2 cellular contexts compared by ENCODE assay signal in genomic region chr1:204432708-204433107, GRCh38.
TF ChIP-seq lines count a peak whose summit lies in the region.

No MANE protein-coding gene starts in this region.

TF ChIP-seq in K562, 482 proteins besides CTCF, POLR2A, EP300 and RAD21:
- TF ChIP-seq TAL1 (IDR thresholded peaks at IDR 0.05) (peak; percentile 59), TEAD4 (IDR thresholded peaks at IDR 0.05; ENCODE audit: low read length) (peak; percentile 26; the same call in 1 of the 2 replicates), TEAD4 (CRISPR knock-in tag; IDR thresholded peaks at IDR 0.05; ENCODE audit: borderline replicate concordance) (no peak), CBFA2T2 (conservative IDR thresholded peaks at IDR 0.05) (peak; percentile 34; the same call in 1 of the 2 replicates), CBFA2T3 (IDR thresholded peaks at IDR 0.05) (peak; percentile 52), TCF3 (CRISPR knock-in tag; IDR thresholded peaks at IDR 0.05) (peak; percentile 75), ARID1B (IDR thresholded peaks at IDR 0.05) (peak; percentile 43; the same call in 1 of the 2 replicates), MXI1 (IDR thresholded peaks at IDR 0.05; ENCODE audit: low read depth, low read length) (no peak), ZNF57 (CRISPR knock-in tag; IDR thresholded peaks at IDR 0.05) (no peak), CHD7 (IDR thresholded peaks at IDR 0.05; ENCODE audit: low read depth, low read length) (no peak)

TF ChIP-seq in HEK293T, 16 proteins besides CTCF, POLR2A, EP300 and RAD21:
- TF ChIP-seq ZNF384 (IDR thresholded peaks at IDR 0.05) (no peak), LEF1 (IDR thresholded peaks at IDR 0.05; ENCODE audit: borderline replicate concordance) (no peak), SUZ12 (IDR thresholded peaks at IDR 0.05) (no peak), FOXK2 (IDR thresholded peaks at IDR 0.05) (no peak), CTBP1 (IDR thresholded peaks at IDR 0.05; ENCODE audit: borderline replicate concordance) (no peak), NFRKB (IDR thresholded peaks at IDR 0.05) (no peak), FOXM1 (IDR thresholded peaks at IDR 0.05; ENCODE audit: borderline replicate concordance) (no peak), HDGF (IDR thresholded peaks at IDR 0.05; ENCODE audit: borderline replicate concordance) (no peak), ELF4 (IDR thresholded peaks at IDR 0.05) (no peak), BHLHE40 (IDR thresholded peaks at IDR 0.05; ENCODE audit: borderline replicate concordance) (no peak), PKNOX1 (IDR thresholded peaks at IDR 0.05) (no peak)
TF ChIP-seq in HEK293T: peak in this region for 0.
